8 cellular contexts compared by ENCODE assay signal in genomic region chr9:75089369-75089766, GRCh38. TPM values are rescaled to one million over a fixed set of nuclear protein-coding genes. Genes with fewer than 3 reads are reported as not detected.
DNase-seq lines count a peak whose midpoint lies in the region; ATAC-seq and TF ChIP-seq lines count a peak whose summit lies in the region.

No MANE protein-coding gene starts in this region.

- TF ChIP-seq CTCF in GM12875 (IDR thresholded peaks at IDR 0.05; ENCODE audit: borderline replicate concordance, insufficient read depth, low read depth, low read length): no peak
- TF ChIP-seq CTCF in fibroblast of the aortic adventitia (IDR thresholded peaks at IDR 0.05; ENCODE audit: insufficient read depth, low read length): no peak
- no peak for TF ChIP-seq CTCF in gastrocnemius medialis (IDR thresholded peaks at IDR 0.05 in 4 of 5, conservative IDR thresholded peaks at IDR 0.05 in 1 of 5)

- DNase-seq in T-helper 17 cell (no peak), fibroblast of the aortic adventitia (ENCODE audit: low read depth) (no peak), gastrocnemius medialis (no peak), SIG-M5 (lab: John Stamatoyannopoulos, UW) (no peak), NCI-H510A treated with DMSO at 0.1 percent for 48 hours (lab: John Stamatoyannopoulos, UW) (no peak), SKM-1 treated with dmso at 0.1 percent for 144 hours (lab: John Stamatoyannopoulos, UW; ENCODE audit: unreplicated experiment) (no peak)

- peaks cover 62% of the 10 kb centered on the region for H3K4me1 Mint-ChIP-seq in T-helper 17 cell

- H3K36me3 Mint-ChIP-seq in T-helper 17 cell (ENCODE audit: low read depth): peaks cover 3% of the 10 kb centered on the region

- no peaks in the 10 kb centered on the region for H3K27me3 ChIP-seq in gastrocnemius medialis

- H3K4me3 ChIP-seq in GM12875 (ENCODE audit: low read depth, low read length): peak overlapping the region; percentile 96
- H3K4me3 ChIP-seq in fibroblast of the aortic adventitia (ENCODE audit: low read depth, low read length): peak overlapping the region; percentile 87
- peak overlapping the region; percentile 79 to 97 (median 90) for H3K4me3 ChIP-seq in gastrocnemius medialis

- no peaks in the 10 kb centered on the region for H3K36me3 ChIP-seq in gastrocnemius medialis

- H3K9me3 ChIP-seq in T-helper 17 cell (ENCODE audit: control insufficient read depth, low read length, poor library complexity, severe bottlenecking) (no peaks in the 10 kb centered on the region), gastrocnemius medialis (no peaks in the 10 kb centered on the region)

- in situ Hi-C loops in gastrocnemius medialis (cut with MboI; ENCODE audit: low sequenced_read_pairs in 4 of 4): loop anchor here in 1 of 4 donors (10.0 kb wide), 1 partner anchor 65 kb away; the partner anchor contains the start of gene CARNMT1

- no peak for TF ChIP-seq POLR2A in gastrocnemius medialis (IDR thresholded peaks at IDR 0.05)

- H3K4me3 Mint-ChIP-seq in T-helper 17 cell: peak overlapping the region; percentile 99

- H3K4me1 ChIP-seq in gastrocnemius medialis: peaks cover 0 to 18% of the 10 kb centered on the region in 2 donors

- no peaks in the 10 kb centered on the region for H3K27me3 Mint-ChIP-seq in T-helper 17 cell

- peak overlapping the region; percentile 89 to 99 (median 94) for H3K27ac ChIP-seq in gastrocnemius medialis

- H3K27ac Mint-ChIP-seq in T-helper 17 cell: peak overlapping the region; percentile 98

- intact Hi-C loops in gastrocnemius medialis (cut with DNase I; ENCODE audit: low total_unique reads): loop anchor here (10.0 kb wide), 1 partner anchor 1305 kb away; the partner anchor contains the start of gene RFK

- ATAC-seq in T-helper 17 cell: no peak
- ATAC-seq in gastrocnemius medialis: no peak
- no peak for ATAC-seq in HG03108 (IDR thresholded peaks at IDR 0.05; ENCODE audit: unreplicated experiment)

RNA-seq across cellular contexts. Expression of gene OSTF1, which starts 1.1 kb away (rescaled TPM):
- total RNA-seq in T-helper 17 cell (10 to 100 TPM; 85.2 to 95.1 TPM), fibroblast of the aortic adventitia (ENCODE audit: low replicate concordance) (10.3 and 27.7 TPM in 2 replicates), gastrocnemius medialis (1 to 10 TPM; 5.2 to 9.8 (median 6.2) TPM)

RNA-seq across cellular contexts. Expression of gene NMRK1, which starts 1.4 kb away (rescaled TPM):
- 10 to 100 TPM; 56.7 to 70.0 TPM for total RNA-seq in T-helper 17 cell
- total RNA-seq in fibroblast of the aortic adventitia (ENCODE audit: low replicate concordance): 7.0 and 23.9 TPM in 2 replicates
- 10 to 100 TPM; 10.5 to 20.6 (median 18.6) TPM for total RNA-seq in gastrocnemius medialis
